In genomic region chr4:3759236-3759635, GRCh38 we compare ENCODE assay signal across 36 cellular contexts. TPM values are rescaled to one million over a fixed set of nuclear protein-coding genes. Genes with fewer than 3 reads are reported as not detected.
"Had no signal": no experiment of that assay in that cellular context is flagged by ENCODE, and none has a peak within 500 bp of the region (broad histone marks: within the 10 kb centered on the region; RNA-seq: fewer than 3 reads in every experiment).

No MANE protein-coding gene starts in this region.

- H3K9me3 Mint-ChIP-seq: activated CD4-positive, alpha-beta memory T cell treated with anti-CD3 and anti-CD28 coated beads, Interleukin-2, amount 10 ng/mL, durations not matched to agents 7 days and 5 days; activated CD4-positive, alpha-beta T cell treated with anti-CD3 and anti-CD28 coated beads, Interleukin-2, amount 10 ng/mL, durations not matched to agents 7 days and 5 days; activated naive CD4-positive, alpha-beta T cell treated with anti-CD3 and anti-CD28 coated beads, Interleukin-2, amount 10 ng/mL, durations not matched to agents 7 days and 5 days; activated naive CD4-positive, alpha-beta T cell treated with anti-CD3 and anti-CD28 coated beads, Interleukin-2, amount 50 U/mL, for 72 hours; activated naive CD8-positive, alpha-beta T cell treated with anti-CD3 and anti-CD28 coated beads, Interleukin-2, amount 10 ng/mL, durations not matched to agents 7 days and 5 days; activated T-cell treated with anti-CD3 and anti-CD28 coated beads, Interleukin-2, amount 50 U/mL, for 24 hours; activated T-cell treated with anti-CD3 and anti-CD28 coated beads, Interleukin-2, amount 50 U/mL, for 72 hours; central memory CD8-positive, alpha-beta T cell; dendritic cell treated with granulocyte-macrophage colony-stimulating factor and Interleukin-4, amounts not matched to agents 40 ng/mL and 50 ng/mL, for 4 days; T-helper 2 cell treated with Interferon-gamma antibody and Interleukin-4, amounts not matched to agents 5 μg/mL and 100 μg/mL, for 36 hours had no signal

- H3K27ac Mint-ChIP-seq: activated CD4-positive, alpha-beta memory T cell treated with anti-CD3 and anti-CD28 coated beads, Interleukin-2, amount 10 ng/mL, durations not matched to agents 7 days and 5 days; activated CD4-positive, alpha-beta T cell treated with anti-CD3 and anti-CD28 coated beads, Interleukin-2, amount 10 ng/mL, durations not matched to agents 7 days and 5 days; activated naive CD4-positive, alpha-beta T cell treated with anti-CD3 and anti-CD28 coated beads, Interleukin-2, amount 10 ng/mL, durations not matched to agents 7 days and 5 days; activated naive CD4-positive, alpha-beta T cell treated with anti-CD3 and anti-CD28 coated beads, Interleukin-2, amount 50 U/mL, for 72 hours; activated naive CD8-positive, alpha-beta T cell treated with anti-CD3 and anti-CD28 coated beads, Interleukin-2, amount 10 ng/mL, durations not matched to agents 7 days and 5 days; activated T-cell treated with anti-CD3 and anti-CD28 coated beads, Interleukin-2, amount 50 U/mL, for 24 hours; activated T-cell treated with anti-CD3 and anti-CD28 coated beads, Interleukin-2, amount 50 U/mL, for 72 hours; brain; dendritic cell treated with granulocyte-macrophage colony-stimulating factor and Interleukin-4, amounts not matched to agents 40 ng/mL and 50 ng/mL, for 4 days; effector memory CD8-positive, alpha-beta T cell; T-helper 17 cell; T-helper 2 cell treated with Interferon-gamma antibody and Interleukin-4, amounts not matched to agents 5 μg/mL and 100 μg/mL, for 36 hours; WTC11 had no signal

- H3K36me3 Mint-ChIP-seq: activated naive CD4-positive, alpha-beta T cell treated with anti-CD3 and anti-CD28 coated beads, Interleukin-2, amount 10 ng/mL, durations not matched to agents 7 days and 5 days; activated naive CD4-positive, alpha-beta T cell treated with anti-CD3 and anti-CD28 coated beads, Interleukin-2, amount 50 U/mL, for 72 hours; activated naive CD8-positive, alpha-beta T cell treated with anti-CD3 and anti-CD28 coated beads, Interleukin-2, amount 10 ng/mL, durations not matched to agents 7 days and 5 days; brain had no signal

- H3K4me3 ChIP-seq: ascending aorta, breast epithelium, cardiac muscle cell, coronary artery, dorsolateral prefrontal cortex, esophagus squamous epithelium had no signal

- FAIRE-seq: endometrium, endothelial cell of umbilical vein, frontal cortex had no signal

- H3K4me1 Mint-ChIP-seq: activated CD4-positive, alpha-beta memory T cell treated with anti-CD3 and anti-CD28 coated beads, Interleukin-2, amount 10 ng/mL, durations not matched to agents 7 days and 5 days; activated CD4-positive, alpha-beta T cell treated with anti-CD3 and anti-CD28 coated beads, Interleukin-2, amount 10 ng/mL, durations not matched to agents 7 days and 5 days; activated naive CD4-positive, alpha-beta T cell treated with anti-CD3 and anti-CD28 coated beads, Interleukin-2, amount 10 ng/mL, durations not matched to agents 7 days and 5 days; activated naive CD8-positive, alpha-beta T cell treated with anti-CD3 and anti-CD28 coated beads, Interleukin-2, amount 10 ng/mL, durations not matched to agents 7 days and 5 days; brain; central memory CD8-positive, alpha-beta T cell; T-helper 17 cell had no signal

- H3K9me3 ChIP-seq: esophagus squamous epithelium had no signal

- H3K27me3 ChIP-seq: ascending aorta, cardiac muscle cell, dorsolateral prefrontal cortex had no signal

- H3K4me3 Mint-ChIP-seq: activated CD4-positive, alpha-beta memory T cell treated with anti-CD3 and anti-CD28 coated beads, Interleukin-2, amount 10 ng/mL, durations not matched to agents 7 days and 5 days; activated CD4-positive, alpha-beta T cell treated with anti-CD3 and anti-CD28 coated beads, Interleukin-2, amount 10 ng/mL, durations not matched to agents 7 days and 5 days; activated naive CD4-positive, alpha-beta T cell treated with anti-CD3 and anti-CD28 coated beads, Interleukin-2, amount 10 ng/mL, durations not matched to agents 7 days and 5 days; activated naive CD8-positive, alpha-beta T cell treated with anti-CD3 and anti-CD28 coated beads, Interleukin-2, amount 10 ng/mL, durations not matched to agents 7 days and 5 days; activated T-cell treated with anti-CD3 and anti-CD28 coated beads, Interleukin-2, amount 50 U/mL, for 24 hours; activated T-cell treated with anti-CD3 and anti-CD28 coated beads, Interleukin-2, amount 50 U/mL, for 72 hours; brain; central memory CD8-positive, alpha-beta T cell; dendritic cell treated with granulocyte-macrophage colony-stimulating factor and Interleukin-4, amounts not matched to agents 40 ng/mL and 50 ng/mL, for 4 days; effector memory CD8-positive, alpha-beta T cell; T-helper 17 cell; T-helper 2 cell treated with Interferon-gamma antibody and Interleukin-4, amounts not matched to agents 5 μg/mL and 100 μg/mL, for 36 hours; WTC11 had no signal

- ATAC-seq: activated naive CD4-positive, alpha-beta T cell treated with anti-CD3 and anti-CD28 coated beads, Interleukin-2, amount 50 U/mL, for 72 hours; activated T-cell treated with anti-CD3 and anti-CD28 coated beads, Interleukin-2, amount 50 U/mL, for 72 hours; effector memory CD8-positive, alpha-beta T cell; T-helper 17 cell; WTC11 had no signal

- H3K4me1 ChIP-seq: breast epithelium had no signal

- H3K27me3 Mint-ChIP-seq: brain had no signal

- H3K27ac ChIP-seq: ascending aorta, breast epithelium, cardiac muscle cell, coronary artery, dorsolateral prefrontal cortex, epithelial cell of prostate, esophagus squamous epithelium, VCaP had no signal

- DNase-seq: activated CD4-positive, alpha-beta memory T cell treated with anti-CD3 and anti-CD28 coated beads, Interleukin-2, amount 10 ng/mL, durations not matched to agents 7 days and 5 days; activated CD4-positive, alpha-beta T cell treated with anti-CD3 and anti-CD28 coated beads for 1 hour; activated CD4-positive, alpha-beta T cell treated with anti-CD3 and anti-CD28 coated beads for 4 hours; activated CD4-positive, alpha-beta T cell treated with anti-CD3 and anti-CD28 coated beads, Interleukin-2, amount 10 ng/mL, durations not matched to agents 7 days and 5 days; activated CD4-positive, alpha-beta T cell treated with anti-CD3 and anti-CD28 coated beads, Interleukin-2, amount 50 U/mL, for 4 hours; activated CD8-positive, alpha-beta memory T cell treated with anti-CD3 and anti-CD28 coated beads, Interleukin-2, amount 50 U/mL, for 48 hours; activated gamma-delta T cell; activated naive CD4-positive, alpha-beta T cell; activated naive CD4-positive, alpha-beta T cell treated with anti-CD3 and anti-CD28 coated beads, Interleukin-2, amount 10 ng/mL, durations not matched to agents 7 days and 5 days; activated naive CD8-positive, alpha-beta T cell treated with anti-CD3 and anti-CD28 coated beads, Interleukin-2, amount 10 ng/mL, durations not matched to agents 7 days and 5 days; activated T-cell treated with anti-CD3 and anti-CD28 coated beads for 4 hours; activated T-cell treated with anti-CD3 and anti-CD28 coated beads, Interleukin-2, amount 50 U/mL, for 24 hours; activated T-cell treated with anti-CD3 and anti-CD28 coated beads, Interleukin-2, amount 50 U/mL, for 72 hours; dorsolateral prefrontal cortex; effector memory CD8-positive, alpha-beta T cell; esophagus squamous epithelium; foreskin fibroblast; head of caudate nucleus; T-helper 1 cell; T-helper 17 cell; T1000 had no signal

- H3K36me3 ChIP-seq: ascending aorta, breast epithelium, cardiac muscle cell, esophagus squamous epithelium had no signal

RNA-seq across cellular contexts. Expression of gene ADRA2C, which starts 6.9 kb away (rescaled TPM):
- total RNA-seq: activated CD4-positive, alpha-beta memory T cell treated with anti-CD3 and anti-CD28 coated beads, Interleukin-2, amount 10 ng/mL, durations not matched to agents 7 days and 5 days; activated CD4-positive, alpha-beta T cell treated with anti-CD3 and anti-CD28 coated beads, Interleukin-2, amount 10 ng/mL, durations not matched to agents 7 days and 5 days; activated naive CD8-positive, alpha-beta T cell treated with anti-CD3 and anti-CD28 coated beads, Interleukin-2, amount 10 ng/mL, durations not matched to agents 7 days and 5 days; activated T-cell treated with anti-CD3 and anti-CD28 coated beads, Interleukin-2, amount 50 U/mL, for 72 hours; T-helper 17 cell had no signal
